8 cellular contexts compared by ENCODE assay signal in genomic region chr3:195637473-195638233, GRCh38. TPM values are rescaled to one million over a fixed set of nuclear protein-coding genes. Genes with fewer than 3 reads are reported as not detected.
DNase-seq lines count a peak whose midpoint lies in the region; ATAC-seq and TF ChIP-seq lines count a peak whose summit lies in the region.
"Not testable (repeated sequence)": the region's sequence is repeated elsewhere in the genome, so short reads cannot be mapped to it uniquely, and the experiment has no call there.

No MANE protein-coding gene starts in this region.

- POLR2A ChIA-PET in CD8-positive, alpha-beta memory T cell (lab: Charles Lee); MCF 10A (lab: Yijun Ruan, JAX): not testable (repeated sequence)

- not testable (repeated sequence) for H3K27me3 Mint-ChIP-seq in CD8-positive, alpha-beta memory T cell; T-helper 2 cell treated with Interferon-gamma antibody and Interleukin-4, amounts not matched to agents 5 μg/mL and 100 μg/mL, for 36 hours (ENCODE audit: low read depth); activated T-cell treated with anti-CD3 and anti-CD28 coated beads, Interleukin-2, amount 50 U/mL, for 24 hours; activated naive CD4-positive, alpha-beta T cell treated with anti-CD3 and anti-CD28 coated beads, Interleukin-2, amount 50 U/mL, for 24 hours; MCF 10A (ENCODE audit: insufficient read depth, unreplicated experiment); neural progenitor cell (ENCODE audit: insufficient read depth, low read depth); stimulated activated naive CD8-positive, alpha-beta T cell treated with anti-CD3 and anti-CD28 coated beads, Interleukin-15, amount 100 ng/mL, for 72 hours

- H3K4me1 Mint-ChIP-seq in CD8-positive, alpha-beta memory T cell: peaks cover 7 to 12% (median 9%) of the 10 kb centered on the region in 3 donors
- peaks cover 17% of the 10 kb centered on the region for H3K4me1 Mint-ChIP-seq in T-helper 2 cell treated with Interferon-gamma antibody and Interleukin-4, amounts not matched to agents 5 μg/mL and 100 μg/mL, for 36 hours (ENCODE audit: low read depth)
- H3K4me1 Mint-ChIP-seq in activated T-cell treated with anti-CD3 and anti-CD28 coated beads, Interleukin-2, amount 50 U/mL, for 24 hours (ENCODE audit: low read depth): peaks cover 20% of the 10 kb centered on the region
- not testable (repeated sequence) for H3K4me1 Mint-ChIP-seq in activated naive CD4-positive, alpha-beta T cell treated with anti-CD3 and anti-CD28 coated beads, Interleukin-2, amount 50 U/mL, for 24 hours; MCF 10A (ENCODE audit: insufficient read depth, unreplicated experiment); neural progenitor cell
- peaks cover 32% of the 10 kb centered on the region for H3K4me1 Mint-ChIP-seq in stimulated activated naive CD8-positive, alpha-beta T cell treated with anti-CD3 and anti-CD28 coated beads, Interleukin-15, amount 100 ng/mL, for 72 hours

- H3K4me2 ChIP-seq in neural progenitor cell: not testable (repeated sequence)

- not testable (repeated sequence) for H3K4me3 ChIP-seq in CD8-positive, alpha-beta memory T cell (ENCODE audit: low read length); neural progenitor cell

- H3K79me2 ChIP-seq in neural progenitor cell (ENCODE audit: low read depth): not testable (repeated sequence)

- TF ChIP-seq CTCF in MCF 10A (IDR thresholded peaks at IDR 0.05; ENCODE audit: unreplicated experiment); neural progenitor cell (IDR thresholded peaks at IDR 0.05): not testable (repeated sequence)

- H3K9me3 ChIP-seq in CD8-positive, alpha-beta memory T cell (ENCODE audit: low read length); neural progenitor cell (ENCODE audit: low read depth): not testable (repeated sequence)

- intact Hi-C loops in MCF 10A (cut with micrococcal nuclease): not testable (repeated sequence)

- not testable (repeated sequence) for H3K27ac ChIP-seq in CD8-positive, alpha-beta memory T cell (ENCODE audit: low read depth, low read length); neural progenitor cell

- peak overlapping the region in 5 of 8 donors; percentile 2 to 47 (median 29) for H3K27ac Mint-ChIP-seq in CD8-positive, alpha-beta memory T cell
- peak overlapping the region; percentile 55 for H3K27ac Mint-ChIP-seq in T-helper 2 cell treated with Interferon-gamma antibody and Interleukin-4, amounts not matched to agents 5 μg/mL and 100 μg/mL, for 36 hours
- not testable (repeated sequence) for H3K27ac Mint-ChIP-seq in activated T-cell treated with anti-CD3 and anti-CD28 coated beads, Interleukin-2, amount 50 U/mL, for 24 hours; MCF 10A (ENCODE audit: low read depth, unreplicated experiment); neural progenitor cell
- peak overlapping the region; percentile 46 for H3K27ac Mint-ChIP-seq in activated naive CD4-positive, alpha-beta T cell treated with anti-CD3 and anti-CD28 coated beads, Interleukin-2, amount 50 U/mL, for 24 hours
- H3K27ac Mint-ChIP-seq in stimulated activated naive CD8-positive, alpha-beta T cell treated with anti-CD3 and anti-CD28 coated beads, Interleukin-15, amount 100 ng/mL, for 72 hours: peak overlapping the region in 1 of 2 donors; percentile 34

- H3K9me3 Mint-ChIP-seq in CD8-positive, alpha-beta memory T cell; T-helper 2 cell treated with Interferon-gamma antibody and Interleukin-4, amounts not matched to agents 5 μg/mL and 100 μg/mL, for 36 hours; activated T-cell treated with anti-CD3 and anti-CD28 coated beads, Interleukin-2, amount 50 U/mL, for 24 hours; activated naive CD4-positive, alpha-beta T cell treated with anti-CD3 and anti-CD28 coated beads, Interleukin-2, amount 50 U/mL, for 24 hours; MCF 10A (ENCODE audit: unreplicated experiment); neural progenitor cell; stimulated activated naive CD8-positive, alpha-beta T cell treated with anti-CD3 and anti-CD28 coated beads, Interleukin-15, amount 100 ng/mL, for 72 hours: not testable (repeated sequence)

- ATAC-seq in stimulated activated naive CD8-positive, alpha-beta T cell treated with anti-CD3 and anti-CD28 coated beads, Interleukin-15, amount 100 ng/mL, for 72 hours: not testable (repeated sequence)

- H3K9ac ChIP-seq in neural progenitor cell: not testable (repeated sequence)

- not testable (repeated sequence) for H3K4me1 ChIP-seq in CD8-positive, alpha-beta memory T cell (ENCODE audit: insufficient read depth, low read length); neural progenitor cell

- not testable (repeated sequence) for H3K36me3 Mint-ChIP-seq in CD8-positive, alpha-beta memory T cell; activated T-cell treated with anti-CD3 and anti-CD28 coated beads, Interleukin-2, amount 50 U/mL, for 24 hours (ENCODE audit: low read depth); activated naive CD4-positive, alpha-beta T cell treated with anti-CD3 and anti-CD28 coated beads, Interleukin-2, amount 50 U/mL, for 24 hours; neural progenitor cell
- peaks cover 15% of the 10 kb centered on the region for H3K36me3 Mint-ChIP-seq in T-helper 2 cell treated with Interferon-gamma antibody and Interleukin-4, amounts not matched to agents 5 μg/mL and 100 μg/mL, for 36 hours (ENCODE audit: low read depth)
- H3K36me3 Mint-ChIP-seq in MCF 10A (ENCODE audit: insufficient read depth, unreplicated experiment): peaks cover 21% of the 10 kb centered on the region

- H3K36me3 ChIP-seq in CD8-positive, alpha-beta memory T cell (ENCODE audit: insufficient read depth, low read length); neural progenitor cell: not testable (repeated sequence)

- not testable (repeated sequence) for H3F3A ChIP-seq in neural progenitor cell (ENCODE audit: low read depth)

- H3K4me3 Mint-ChIP-seq in CD8-positive, alpha-beta memory T cell: peak overlapping the region in 2 of 7 donors; percentile 41 to 83
- peak overlapping the region; percentile 78 for H3K4me3 Mint-ChIP-seq in T-helper 2 cell treated with Interferon-gamma antibody and Interleukin-4, amounts not matched to agents 5 μg/mL and 100 μg/mL, for 36 hours
- H3K4me3 Mint-ChIP-seq in activated T-cell treated with anti-CD3 and anti-CD28 coated beads, Interleukin-2, amount 50 U/mL, for 24 hours: peak overlapping the region; percentile 19
- not testable (repeated sequence) for H3K4me3 Mint-ChIP-seq in activated naive CD4-positive, alpha-beta T cell treated with anti-CD3 and anti-CD28 coated beads, Interleukin-2, amount 50 U/mL, for 24 hours
- peak overlapping the region; percentile 61 for H3K4me3 Mint-ChIP-seq in MCF 10A (ENCODE audit: unreplicated experiment)
- peak overlapping the region; percentile 42 for H3K4me3 Mint-ChIP-seq in neural progenitor cell
- peak overlapping the region; percentile 73 to 76 for H3K4me3 Mint-ChIP-seq in stimulated activated naive CD8-positive, alpha-beta T cell treated with anti-CD3 and anti-CD28 coated beads, Interleukin-15, amount 100 ng/mL, for 72 hours

- DNase-seq in CD8-positive, alpha-beta memory T cell; T-helper 2 cell treated with Interferon-gamma antibody and Interleukin-4, amounts not matched to agents 5 μg/mL and 100 μg/mL, for 36 hours (ENCODE audit: low spot score); activated T-cell treated with anti-CD3 and anti-CD28 coated beads, Interleukin-2, amount 50 U/mL, for 24 hours; MCF 10A (ENCODE audit: unreplicated experiment); neural progenitor cell (ENCODE audit: low spot score); stimulated activated naive CD8-positive, alpha-beta T cell treated with anti-CD3 and anti-CD28 coated beads, Interleukin-15, amount 100 ng/mL, for 72 hours: not testable (repeated sequence)
- peak; percentile 75 for DNase-seq in mesenteric fat pad (ENCODE audit: low spot score)

- H2AFZ ChIP-seq in neural progenitor cell (replicated peaks): not testable (repeated sequence)

- not testable (repeated sequence) for H3K27me3 ChIP-seq in CD8-positive, alpha-beta memory T cell (ENCODE audit: insufficient read depth, low read length, poor library complexity, severe bottlenecking); neural progenitor cell

- CTCF ChIA-PET in CD8-positive, alpha-beta memory T cell (lab: Charles Lee); MCF 10A (lab: Yijun Ruan, JAX): not testable (repeated sequence)

- H4K20me1 ChIP-seq in neural progenitor cell (ENCODE audit: low read depth): not testable (repeated sequence)

- not testable (repeated sequence) for BruUV-seq in MCF 10A (replicated peaks; lab: Mats Ljungman, UMichigan)

RNA-seq across cellular contexts. Expression of gene APOD, which starts 53.9 kb away (rescaled TPM):
- under 1 TPM in 1 of 2 experiments, not detected in 1; 0.20 TPM for total RNA-seq in CD8-positive, alpha-beta memory T cell
- polyA plus RNA-seq in CD8-positive, alpha-beta memory T cell: not detected
- 0.83 and 1.9 TPM in 2 replicates for total RNA-seq in MCF 10A (2022)
- total RNA-seq in mesenteric fat pad: 362 TPM
- not detected in 2 replicates for total RNA-seq in neural progenitor cell (ENCODE audit: low replicate concordance)

Comparison
In these comparisons a context has a peak if more than half of its experiments do, and no peak if none do; other contexts are left out.
1. RNA of gene APOD, which starts 53.9 kb away (total RNA-seq): 362 TPM in mesenteric fat pad (single experiment); 0.83 to 1.9 TPM in MCF 10A, 0.20 TPM in CD8-positive, alpha-beta memory T cell and not detected in neural progenitor cell; every median in the first group is over 100 times any median in the second.